ENCODE assay signal across 8 cellular contexts in genomic region chr2:40488927-40489677, GRCh38. TPM values are rescaled to one million over a fixed set of nuclear protein-coding genes. Genes with fewer than 3 reads are reported as not detected.
DNase-seq lines count a peak whose midpoint lies in the region; ATAC-seq and TF ChIP-seq lines count a peak whose summit lies in the region.

No MANE protein-coding gene starts in this region.

- H3K36me3 Mint-ChIP-seq in activated naive CD4-positive, alpha-beta T cell treated with anti-CD3 and anti-CD28 coated beads, Interleukin-2, amount 50 U/mL, for 24 hours = peaks cover 2% of the 10 kb centered on the region
- H3K36me3 Mint-ChIP-seq in activated naive CD8-positive, alpha-beta T cell treated with anti-CD3 and anti-CD28 coated beads for 36 hours = peaks cover 1% of the 10 kb centered on the region

- no peaks in the 10 kb centered on the region for H3K36me3 ChIP-seq in right lobe of liver
- H3K36me3 ChIP-seq in aorta (ENCODE audit: control insufficient read depth in 1 of 2, insufficient read depth in 2 of 2, low read length in 1 of 2) = no peaks in the 10 kb centered on the region

- H3K4me1 Mint-ChIP-seq in activated naive CD4-positive, alpha-beta T cell treated with anti-CD3 and anti-CD28 coated beads, Interleukin-2, amount 50 U/mL, for 24 hours = peaks cover 17% of the 10 kb centered on the region
- H3K4me1 Mint-ChIP-seq in activated naive CD8-positive, alpha-beta T cell treated with anti-CD3 and anti-CD28 coated beads for 36 hours = peaks cover 10% of the 10 kb centered on the region

- H3K9me3 ChIP-seq in right lobe of liver = no peaks in the 10 kb centered on the region
- no peaks in the 10 kb centered on the region for H3K9me3 ChIP-seq in aorta (ENCODE audit: control insufficient read depth, low read length)

- intact Hi-C loops in right lobe of liver (cut with DNase I) = no loop called here
- intact Hi-C loops in aorta (cut with DNase I) = no loop called here

- no peak for DNase-seq in activated naive CD4-positive, alpha-beta T cell treated with Interleukin-2 at 50 U/mL for 16 hours
- no peak for DNase-seq in activated naive CD8-positive, alpha-beta T cell treated with anti-CD3 and anti-CD28 coated beads for 36 hours
- DNase-seq in right lobe of liver (no peak), aorta (no peak), D341Med (ENCODE audit: low spot score) (no peak), T1000 (lab: John Stamatoyannopoulos, UW) (no peak), GM13976 (ENCODE audit: low spot score) (no peak)

- ATAC-seq in right lobe of liver (peak; percentile 73 to 92 (median 86)), aorta (ENCODE audit: low FRiP score) (peak; percentile 68)

- no peaks in the 10 kb centered on the region for H3K9me3 Mint-ChIP-seq in activated naive CD4-positive, alpha-beta T cell treated with anti-CD3 and anti-CD28 coated beads, Interleukin-2, amount 50 U/mL, for 24 hours
- H3K9me3 Mint-ChIP-seq in activated naive CD8-positive, alpha-beta T cell treated with anti-CD3 and anti-CD28 coated beads for 36 hours = peaks cover 2% of the 10 kb centered on the region

- H3K27me3 ChIP-seq in right lobe of liver (no peaks in the 10 kb centered on the region), aorta (ENCODE audit: control insufficient read depth in 1 of 2, insufficient read depth in 2 of 2, low read length in 1 of 2) (no peaks in the 10 kb centered on the region)

- H3K27me3 Mint-ChIP-seq in activated naive CD4-positive, alpha-beta T cell treated with anti-CD3 and anti-CD28 coated beads, Interleukin-2, amount 50 U/mL, for 24 hours = no peaks in the 10 kb centered on the region
- H3K27me3 Mint-ChIP-seq in activated naive CD8-positive, alpha-beta T cell treated with anti-CD3 and anti-CD28 coated beads for 36 hours = peaks cover 3% of the 10 kb centered on the region

- in situ Hi-C loops in GM13976 (cut with MboI; ENCODE audit: low sequenced_read_pairs, unreplicated experiment) = no loop called here

- peak overlapping the region; percentile 74 for H3K4me3 Mint-ChIP-seq in activated naive CD4-positive, alpha-beta T cell treated with anti-CD3 and anti-CD28 coated beads, Interleukin-2, amount 50 U/mL, for 24 hours
- peak overlapping the region; percentile 29 for H3K4me3 Mint-ChIP-seq in activated naive CD8-positive, alpha-beta T cell treated with anti-CD3 and anti-CD28 coated beads for 36 hours

- H3K27ac ChIP-seq in right lobe of liver (peak overlapping the region; percentile 6 to 11 (median 8)), aorta (ENCODE audit: low read depth in 1 of 2, low read length in 2 of 2) (no peak overlapping the region)

- H3K27ac Mint-ChIP-seq in activated naive CD4-positive, alpha-beta T cell treated with anti-CD3 and anti-CD28 coated beads, Interleukin-2, amount 50 U/mL, for 24 hours = no peak overlapping the region
- H3K27ac Mint-ChIP-seq in activated naive CD8-positive, alpha-beta T cell treated with anti-CD3 and anti-CD28 coated beads for 36 hours = no peak overlapping the region

- H3K4me1 ChIP-seq in right lobe of liver (no peaks in the 10 kb centered on the region), aorta (ENCODE audit: control insufficient read depth in 1 of 2, insufficient read depth in 2 of 2, low read length in 2 of 2) (peaks cover 0 to 1% of the 10 kb centered on the region in 2 donors)

- TF ChIP-seq CTCF in right lobe of liver (IDR thresholded peaks at IDR 0.05) (no peak), GM13976 (IDR thresholded peaks at IDR 0.05; ENCODE audit: borderline replicate concordance, control extremely low read depth, extremely low read depth, insufficient read depth, missing control alignments) (no peak)

- TF ChIP-seq POLR2A in right lobe of liver (IDR thresholded peaks at IDR 0.05) = no peak

- 45% methylated on average over 11 of the region's 11 CpGs for WGBS in right lobe of liver (ENCODE audit: insufficient coverage, low coverage, low lambda C conversion rate, missing lambda C conversion rate)
- WGBS in aorta, 2 donors = 52 to 57% methylated on average over 11 of the region's 11 CpGs

- H3K4me3 ChIP-seq in right lobe of liver (peak overlapping the region; percentile 9 to 25 (median 21)), aorta (ENCODE audit: low read length in 2 of 2) (peak overlapping the region; percentile 43 to 84)

RNA-seq across cellular contexts. Expression of gene SLC8A1, which starts 37.2 kb away (rescaled TPM):
- under 1 TPM; 0.22 to 0.31 TPM for total RNA-seq in activated naive CD8-positive, alpha-beta T cell treated with anti-CD3 and anti-CD28 coated beads for 36 hours
- total RNA-seq in right lobe of liver = 10 to 100 TPM in 1 of 6 experiments, 1 to 10 TPM in 5; 3.3 to 12.1 (median 4.9) TPM
- total RNA-seq in aorta = 10 to 100 TPM; 30.5 to 35.9 TPM
- polyA plus RNA-seq in aorta = under 1 TPM; 0.38 to 0.97 TPM

Comparison
In these comparisons a context has a peak if more than half of its experiments do, and no peak if none do; other contexts are left out.
1. H3K27ac ChIP-seq: peak in right lobe of liver (3 of 3); none in aorta (0 of 2).